Comparison of ENCODE assay signal across 8 cellular contexts in the genomic region with DNA sequence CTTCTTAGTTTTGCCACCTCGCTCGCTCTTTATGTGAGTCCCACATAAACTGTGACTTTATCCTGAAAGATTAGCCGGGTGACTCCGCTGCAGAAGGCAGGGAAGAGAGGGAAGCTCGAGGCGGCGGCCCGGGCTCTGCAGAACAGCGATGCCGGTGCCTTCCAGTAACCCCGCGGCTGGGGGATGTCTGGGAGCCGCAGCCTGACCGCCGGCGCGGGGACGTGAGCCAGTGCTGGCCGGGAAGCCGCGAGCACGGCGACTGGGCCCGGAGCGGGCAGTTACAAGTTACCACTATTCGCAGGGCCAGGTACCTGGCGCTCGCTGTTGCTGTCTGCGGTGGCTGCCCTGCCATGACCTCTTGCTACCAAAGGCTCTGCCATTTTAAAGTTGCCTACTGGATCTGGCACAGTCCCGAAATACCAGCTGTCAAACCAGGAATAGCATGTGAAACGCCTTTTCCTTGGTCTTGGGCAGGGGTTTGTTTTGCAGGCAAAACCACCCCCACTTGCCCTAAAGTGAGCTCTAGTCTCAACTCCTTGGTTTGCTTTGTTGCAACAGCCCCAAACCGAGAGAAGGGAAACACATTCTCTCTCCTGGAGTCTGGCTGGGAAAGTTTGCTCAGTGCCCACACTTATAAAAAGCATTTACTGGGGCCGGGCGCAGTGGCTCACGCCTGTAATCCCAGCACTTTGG.
DNase-seq lines count a peak whose midpoint lies in the region; ATAC-seq and TF ChIP-seq lines count a peak whose summit lies in the region.

No MANE protein-coding gene starts in this region.

- peaks cover 15 to 20% (median 19%) of the 10 kb centered on the region in 3 experiments for H3K36me3 Mint-ChIP-seq in H9 (ENCODE audit: insufficient read depth in 1 of 3, low read depth in 3 of 3)
- peaks cover 29 to 37% of the 10 kb centered on the region in 2 donors for H3K36me3 Mint-ChIP-seq in activated naive CD4-positive, alpha-beta T cell treated with anti-CD3 and anti-CD28 coated beads, Interleukin-2, amount 50 U/mL, for 72 hours

- H4K20me1 ChIP-seq in H9 (ENCODE audit: control insufficient read depth, insufficient read depth, insufficient read length): no peaks in the 10 kb centered on the region

- H3T11ph ChIP-seq in H9 (ENCODE audit: low read length): no peak overlapping the region

- H2BK15ac ChIP-seq in H9 (ENCODE audit: low read depth, low read length): no peak overlapping the region

- H2BK5ac ChIP-seq in H9 (ENCODE audit: insufficient read length, low read length): no peak overlapping the region

- no peaks in the 10 kb centered on the region for H3K79me1 ChIP-seq in H9 (ENCODE audit: insufficient read depth, low read depth, low read length, poor library complexity, severe bottlenecking)

- H3K4ac ChIP-seq in H9 (ENCODE audit: low read depth, low read length): no peak overlapping the region

- WGBS in H9 (ENCODE audit: extremely low coverage, insufficient read length, low lambda C conversion rate): no CpG with 5 or more reads among the region's 35 CpGs

- H3K4me2 ChIP-seq in H9 (ENCODE audit: insufficient read depth, insufficient read length, low read length): peak overlapping the region; percentile 94

- peak overlapping the region; percentile 31 for H3K18ac ChIP-seq in H9 (ENCODE audit: insufficient read length, low read depth, low read length)

- H2AFZ ChIP-seq in H9 (ENCODE audit: low read length): no peak overlapping the region

- H4K8ac ChIP-seq in H9 (replicated peaks; ENCODE audit: insufficient read length, low read depth, low read length): no peak overlapping the region

- H4K91ac ChIP-seq in H9 (ENCODE audit: insufficient read length, low read depth, low read length): no peak overlapping the region

- no peaks in the 10 kb centered on the region; the same call in 1 of the 2 replicates for H3K27me3 ChIP-seq in H9 (ENCODE audit: insufficient read depth, low read length)

- H3K56ac ChIP-seq in H9 (ENCODE audit: insufficient read length, low read depth, low read length): no peak overlapping the region

- H3K9me3 ChIP-seq in H9 (ENCODE audit: control insufficient read depth, low read depth, low read length): no peaks in the 10 kb centered on the region

- TF ChIP-seq CTCF in H9 (conservative IDR thresholded peaks at IDR 0.05): no peak

- no peak overlapping the region for H2BK20ac ChIP-seq in H9 (ENCODE audit: low read depth, low read length, poor library complexity, severe bottlenecking)

- DNase-seq in H9 (peak; percentile 67), Right ventricle myocardium superior (peak; percentile 83), nucleus accumbens (lab: John Stamatoyannopoulos, UW) (peak in 47 of 56 donors; percentile 27 to 75 (median 50)), DMS153 (lab: John Stamatoyannopoulos, UW) (no peak)
- no peak for DNase-seq in activated naive CD4-positive, alpha-beta T cell treated with anti-CD3 and anti-CD28 coated beads, Interleukin-2, amount 50 U/mL, for 72 hours (ENCODE audit: low spot score in 2 of 2)

- no peaks in the 10 kb centered on the region; a peak in 2 of 5 replicates for H3K9me3 Mint-ChIP-seq in H9
- no peaks in the 10 kb centered on the region for H3K9me3 Mint-ChIP-seq in activated naive CD4-positive, alpha-beta T cell treated with anti-CD3 and anti-CD28 coated beads, Interleukin-2, amount 50 U/mL, for 72 hours

- intact Hi-C loops in Right ventricle myocardium superior (cut with DNase I): loop anchor here (10.0 kb wide), 2 partner anchors 338 to 368 kb away; no protein-coding TSS in a partner anchor

- H4K5ac ChIP-seq in H9 (ENCODE audit: insufficient read length, low read depth, low read length): no peak overlapping the region

- H3K79me2 ChIP-seq in H9 (ENCODE audit: insufficient read depth, low read length): no peaks in the 10 kb centered on the region

- peaks cover 28 to 41% of the 10 kb centered on the region in 2 experiments for H3K4me1 Mint-ChIP-seq in H9

- no peak overlapping the region for H3K27ac ChIP-seq in H9 (ENCODE audit: insufficient read length, low read depth, low read length)

- ATAC-seq in activated naive CD4-positive, alpha-beta T cell treated with anti-CD3 and anti-CD28 coated beads, Interleukin-2, amount 50 U/mL, for 72 hours: no peak
- ATAC-seq in Right ventricle myocardium superior (ENCODE audit: poor library complexity): peak; percentile 8
- no peak for ATAC-seq in HG03159 (IDR thresholded peaks at IDR 0.05; ENCODE audit: unreplicated experiment)
- ATAC-seq in GM18519 (IDR thresholded peaks at IDR 0.05; ENCODE audit: low FRiP score, unreplicated experiment): no peak
- no peak for ATAC-seq in HG02798 (IDR thresholded peaks at IDR 0.05; ENCODE audit: poor library complexity, unreplicated experiment)

- H3K14ac ChIP-seq in H9 (ENCODE audit: insufficient read depth, low read length): no peak overlapping the region

- H3K4me3 Mint-ChIP-seq in H9: peak overlapping the region; percentile 82 to 85

- no peak overlapping the region for H2AK5ac ChIP-seq in H9 (ENCODE audit: insufficient read length, low read length)

- H3K27me3 Mint-ChIP-seq in H9 (ENCODE audit: low read depth): peaks cover 23% of the 10 kb centered on the region

- no peak overlapping the region for H2BK120ac ChIP-seq in H9 (ENCODE audit: low read depth, low read length, poor library complexity, severe bottlenecking)

- H3K23me2 ChIP-seq in H9 (ENCODE audit: insufficient read length, low read depth, low read length, poor library complexity, severe bottlenecking): peaks cover 18% of the 10 kb centered on the region

- no peak overlapping the region for H2BK12ac ChIP-seq in H9 (ENCODE audit: insufficient read length, low read depth, low read length)

- no peaks in the 10 kb centered on the region; the same call in 1 of the 2 replicates for H3K4me1 ChIP-seq in H9 (ENCODE audit: insufficient read depth, low read length)

- H3K9ac ChIP-seq in H9 (ENCODE audit: extremely low read depth, insufficient read length, low read length): peak overlapping the region; percentile 42

- H3K23ac ChIP-seq in H9 (ENCODE audit: insufficient read length, low read depth, low read length): no peak overlapping the region

- peak overlapping the region in 2 of 3 experiments; percentile 64 to 68; a peak in 2 of 7 replicates for H3K27ac Mint-ChIP-seq in H9
- H3K27ac Mint-ChIP-seq in activated naive CD4-positive, alpha-beta T cell treated with anti-CD3 and anti-CD28 coated beads, Interleukin-2, amount 50 U/mL, for 72 hours: peak overlapping the region; percentile 91 to 97

Comparison
In these comparisons a context has a peak if more than half of its experiments do, and no peak if none do; other contexts are left out.
1. DNase-seq: peak in H9 (single experiment), Right ventricle myocardium superior (single experiment) and nucleus accumbens (47 of 56); none in activated naive CD4-positive, alpha-beta T cell treated with anti-CD3 and anti-CD28 coated beads, Interleukin-2, amount 50 U/mL, for 72 hours (0 of 2) and DMS153 (single experiment).